ENCODE assay signal across 1 cellular context in genomic region chr10:6052247-6053221, GRCh38.
TF ChIP-seq lines count a peak whose summit lies in the region.

No MANE protein-coding gene starts in this region.

TF ChIP-seq in GM12878, 131 proteins besides CTCF, POLR2A, EP300 and RAD21 (continued from another document and continues in another):
- peak; percentile 60; the same call in 1 of the 2 replicates for TF ChIP-seq ZNF592 (IDR thresholded peaks at IDR 0.05)
- no peak for TF ChIP-seq BCLAF1 (IDR thresholded peaks at IDR 0.05)
- peak; percentile 80; the same call in 1 of the 2 replicates for TF ChIP-seq BMI1 (IDR thresholded peaks at IDR 0.05; ENCODE audit: borderline replicate concordance)
- no peak for TF ChIP-seq NRF1 (conservative IDR thresholded peaks at IDR 0.05; ENCODE audit: low read depth, low read length)
- TF ChIP-seq MTA2 (IDR thresholded peaks at IDR 0.05; ENCODE audit: low read depth), result peak; percentile 91
- peak; percentile 97 for TF ChIP-seq RELB (IDR thresholded peaks at IDR 0.05; ENCODE audit: low read depth)
- 0 out of 2 replicates have a peak, but pooled peaks have one; percentile 43 for TF ChIP-seq GABPA (IDR thresholded peaks at IDR 0.05; ENCODE audit: low read depth)
- no peak; the same call in 1 of the 2 replicates for TF ChIP-seq BACH1 (IDR thresholded peaks at IDR 0.05; ENCODE audit: borderline replicate concordance)
- TF ChIP-seq IRF3 (IDR thresholded peaks at IDR 0.05), result no peak
- TF ChIP-seq RELA (IDR thresholded peaks at IDR 0.05; ENCODE audit: borderline replicate concordance, partially characterized antibody), result no peak
- peak; percentile 89 for TF ChIP-seq GATAD2B (conservative IDR thresholded peaks at IDR 0.05; ENCODE audit: low read depth)
- peak; percentile 81 for TF ChIP-seq NR2F1 (conservative IDR thresholded peaks at IDR 0.05)
- no peak for TF ChIP-seq ZNF274 (IDR thresholded peaks at IDR 0.05; ENCODE audit: insufficient read depth, insufficient read length)
- no peak for TF ChIP-seq HDAC6 (IDR thresholded peaks at IDR 0.05; ENCODE audit: unreplicated experiment)
- no peak for TF ChIP-seq CEBPZ (IDR thresholded peaks at IDR 0.05; ENCODE audit: low read depth, low read length)
- TF ChIP-seq STAT3 (IDR thresholded peaks at IDR 0.05; ENCODE audit: low read depth, low read length), result no peak
- peak; percentile 54; the same call in 1 of the 2 replicates for TF ChIP-seq TCF7 (IDR thresholded peaks at IDR 0.05; ENCODE audit: borderline replicate concordance)
- peak in 1 of 2 experiments; percentile 73; a peak in 1 of 4 replicates for TF ChIP-seq ETV6 (conservative IDR thresholded peaks at IDR 0.05 in 1 of 2, IDR thresholded peaks at IDR 0.05 in 1 of 2; ENCODE audit: borderline replicate concordance in 1 of 2, low read depth in 1 of 2)
- TF ChIP-seq ZBED1 (IDR thresholded peaks at IDR 0.05; ENCODE audit: borderline replicate concordance), result peak; percentile 92
- TF ChIP-seq IRF5 (IDR thresholded peaks at IDR 0.05; ENCODE audit: borderline replicate concordance), result no peak
- no peak for TF ChIP-seq RBBP5 (conservative IDR thresholded peaks at IDR 0.05)
- TF ChIP-seq POLR2AphosphoS2 (IDR thresholded peaks at IDR 0.05; ENCODE audit: low read depth, low read length), result no peak
- TF ChIP-seq CREM (IDR thresholded peaks at IDR 0.05; ENCODE audit: low read depth), result peak; percentile 87
- no peak for TF ChIP-seq SUPT20H (IDR thresholded peaks at IDR 0.05; ENCODE audit: borderline replicate concordance, control insufficient read depth, low read depth, low read length)
- peak; percentile 85 for TF ChIP-seq TCF12 (IDR thresholded peaks at IDR 0.05; ENCODE audit: low read depth, low read length)
- no peak for TF ChIP-seq SMC3 (IDR thresholded peaks at IDR 0.05; ENCODE audit: borderline replicate concordance, low read length)
- TF ChIP-seq NFXL1 (IDR thresholded peaks at IDR 0.05; ENCODE audit: borderline replicate concordance), result no peak
- no peak for TF ChIP-seq ZBTB33 (IDR thresholded peaks at IDR 0.05)
- TF ChIP-seq MAX (IDR thresholded peaks at IDR 0.05; ENCODE audit: low read depth, low read length), result 0 out of 2 replicates have a peak, but pooled peaks have one; percentile 25
- peak; percentile 96 for TF ChIP-seq TBL1XR1 (IDR thresholded peaks at IDR 0.05; ENCODE audit: low read depth, low read length)
- TF ChIP-seq RAD51 (IDR thresholded peaks at IDR 0.05), result no peak
- 0 out of 2 replicates have a peak, but pooled peaks have one; percentile 76 for TF ChIP-seq MTA3 (IDR thresholded peaks at IDR 0.05; ENCODE audit: borderline replicate concordance, low read length)
- no peak for TF ChIP-seq NR2C2 (IDR thresholded peaks at IDR 0.05; ENCODE audit: borderline replicate concordance, control insufficient read depth, insufficient read length, low read depth)
- TF ChIP-seq SPI1 (IDR thresholded peaks at IDR 0.05; ENCODE audit: borderline replicate concordance, insufficient read depth, low read depth, low read length), result peak; percentile 47; the same call in 1 of the 2 replicates
- no peak; the same call in 1 of the 2 replicates for TF ChIP-seq MYB (IDR thresholded peaks at IDR 0.05; ENCODE audit: borderline replicate concordance, low read depth, low read length)
- peak; percentile 67; the same call in 2 of the 3 replicates for TF ChIP-seq POU2F2 (IDR thresholded peaks at IDR 0.05; ENCODE audit: borderline replicate concordance, low read depth, low read length)
- TF ChIP-seq ASH2L (IDR thresholded peaks at IDR 0.05; ENCODE audit: borderline replicate concordance, low read depth), result no peak
- TF ChIP-seq MEF2B (IDR thresholded peaks at IDR 0.05; ENCODE audit: partially characterized antibody, poor library complexity, severe bottlenecking), result peak; percentile 98
- no peak for TF ChIP-seq TARDBP (IDR thresholded peaks at IDR 0.05; ENCODE audit: borderline replicate concordance)
- TF ChIP-seq CREB1 (IDR thresholded peaks at IDR 0.05; ENCODE audit: low read depth), result peak; percentile 56; the same call in 1 of the 2 replicates
- no peak for TF ChIP-seq BRCA1 (IDR thresholded peaks at IDR 0.05; ENCODE audit: low read depth, low read length)
- peak; percentile 66; the same call in 1 of the 2 replicates for TF ChIP-seq ZNF384 (IDR thresholded peaks at IDR 0.05; ENCODE audit: borderline replicate concordance, low read depth, low read length)
- peak; percentile 87 for TF ChIP-seq ATF2 (IDR thresholded peaks at IDR 0.05; ENCODE audit: low read length)
- TF ChIP-seq JUNB (IDR thresholded peaks at IDR 0.05), result peak; percentile 69
- TF ChIP-seq CEBPB (IDR thresholded peaks at IDR 0.05; ENCODE audit: borderline replicate concordance in 1 of 2, low read depth in 2 of 2, low read length in 2 of 2), result no peak
